Comparison of ENCODE assay signal across 1 cellular context in the genomic region with DNA sequence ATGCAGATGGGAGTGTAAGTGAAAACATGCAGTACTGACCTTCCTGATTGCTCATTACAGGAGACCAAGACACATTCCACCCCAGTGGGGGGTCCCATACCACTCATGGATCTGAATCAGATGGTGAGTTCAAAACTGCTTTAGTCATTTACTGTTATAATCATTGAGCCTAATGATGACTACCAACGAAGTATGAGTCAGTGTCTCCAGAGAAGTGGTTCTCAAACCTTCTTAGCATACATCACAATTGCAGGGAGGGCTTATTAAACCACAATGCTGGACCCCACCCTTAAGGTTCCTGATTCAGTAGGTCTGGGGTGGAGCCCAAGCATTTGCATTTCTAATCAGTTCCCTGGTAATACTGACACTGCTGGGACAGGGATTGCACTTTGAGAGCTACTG.
TF ChIP-seq lines count a peak whose summit lies in the region.

No MANE protein-coding gene starts in this region.

TF ChIP-seq in WTC11, 78 proteins besides CTCF, POLR2A, EP300 and RAD21 (continued from another document):
- TF ChIP-seq ZNF138 (CRISPR knock-in tag; conservative IDR thresholded peaks at IDR 0.05) (no peak), EMX1 (CRISPR knock-in tag; IDR thresholded peaks at IDR 0.05) (no peak), ATF1 (CRISPR knock-in tag; IDR thresholded peaks at IDR 0.05) (no peak), ZNF671 (CRISPR knock-in tag; IDR thresholded peaks at IDR 0.05) (no peak), ZNF423 (CRISPR knock-in tag; IDR thresholded peaks at IDR 0.05) (no peak), SP1 (CRISPR knock-in tag; conservative IDR thresholded peaks at IDR 0.05) (no peak), ZNF317 (CRISPR knock-in tag; IDR thresholded peaks at IDR 0.05; ENCODE audit: borderline replicate concordance, low read depth) (no peak), ERG (CRISPR knock-in tag; IDR thresholded peaks at IDR 0.05) (no peak), NR3C1 (CRISPR knock-in tag; conservative IDR thresholded peaks at IDR 0.05; ENCODE audit: low read depth) (no peak)
